ENCODE assay signal across 1 cellular context in the genomic region with DNA sequence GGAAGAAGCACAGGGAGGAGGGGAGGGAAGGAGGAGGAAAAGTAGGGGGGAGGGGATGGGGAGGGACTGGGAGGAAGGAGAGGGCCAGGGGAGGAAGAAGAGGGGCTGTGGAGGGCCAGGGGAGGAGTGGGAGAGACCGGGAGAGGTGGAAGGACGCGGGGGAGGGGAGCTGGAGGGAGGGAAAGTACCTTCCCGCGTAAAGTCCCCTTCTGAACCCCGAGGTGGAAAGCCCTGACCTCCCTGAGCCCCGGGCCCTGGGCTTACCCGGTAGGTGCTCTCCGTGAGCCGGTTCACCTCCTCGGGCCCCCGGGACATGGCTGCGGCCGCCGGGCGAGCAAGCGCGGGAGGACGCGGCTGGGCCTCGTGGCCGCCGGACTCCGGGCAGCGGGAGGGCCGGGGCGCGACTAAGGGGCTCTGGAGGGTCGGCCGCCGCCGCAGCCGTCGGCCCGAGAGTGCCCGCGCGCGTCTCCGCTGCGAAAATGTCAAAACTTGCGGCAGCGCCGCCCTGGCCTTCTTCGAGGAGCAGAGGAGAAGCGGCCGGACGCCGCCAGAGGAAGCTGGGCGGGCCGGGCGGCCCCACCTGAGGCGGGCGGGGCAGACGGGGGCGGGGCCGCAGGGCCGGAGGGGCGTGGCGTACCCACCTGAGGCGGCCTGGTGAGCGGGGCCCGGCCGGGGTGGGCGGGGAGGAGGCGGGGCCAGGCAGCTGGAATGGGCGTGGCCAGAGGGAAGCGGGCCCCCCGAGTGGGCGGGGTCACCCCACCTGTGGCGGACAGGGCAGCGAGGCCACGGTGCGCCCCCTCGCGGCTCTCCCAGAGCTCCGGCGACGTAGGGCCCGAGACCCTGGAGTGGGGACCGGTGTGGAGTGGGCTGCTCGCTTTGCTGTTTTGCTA.
TF ChIP-seq lines count a peak whose summit lies in the region.

A gene with protein sequence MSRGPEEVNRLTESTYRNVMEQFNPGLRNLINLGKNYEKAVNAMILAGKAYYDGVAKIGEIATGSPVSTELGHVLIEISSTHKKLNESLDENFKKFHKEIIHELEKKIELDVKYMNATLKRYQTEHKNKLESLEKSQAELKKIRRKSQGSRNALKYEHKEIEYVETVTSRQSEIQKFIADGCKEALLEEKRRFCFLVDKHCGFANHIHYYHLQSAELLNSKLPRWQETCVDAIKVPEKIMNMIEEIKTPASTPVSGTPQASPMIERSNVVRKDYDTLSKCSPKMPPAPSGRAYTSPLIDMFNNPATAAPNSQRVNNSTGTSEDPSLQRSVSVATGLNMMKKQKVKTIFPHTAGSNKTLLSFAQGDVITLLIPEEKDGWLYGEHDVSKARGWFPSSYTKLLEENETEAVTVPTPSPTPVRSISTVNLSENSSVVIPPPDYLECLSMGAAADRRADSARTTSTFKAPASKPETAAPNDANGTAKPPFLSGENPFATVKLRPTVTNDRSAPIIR (minus strand): TSS at position 553 of the 890 bp plus-strand sequence. CDS start 238 bp downstream, at position 315.

TF ChIP-seq in K562, 482 proteins besides CTCF, POLR2A, EP300 and RAD21 (continued from another document and continues in another):
- TF ChIP-seq ZFP91 (CRISPR knock-in tag; IDR thresholded peaks at IDR 0.05) = no peak
- TF ChIP-seq POLR3A (IDR thresholded peaks at IDR 0.05; ENCODE audit: borderline replicate concordance, extremely low read depth, insufficient read depth, insufficient read length) = no peak
- TF ChIP-seq MEIS2 (IDR thresholded peaks at IDR 0.05; ENCODE audit: partially characterized antibody) = no peak
- no peak for TF ChIP-seq SRSF3 (IDR thresholded peaks at IDR 0.05; ENCODE audit: insufficient read depth, low read length)
- TF ChIP-seq BRD9 (IDR thresholded peaks at IDR 0.05; ENCODE audit: low read depth, partially characterized antibody) = no peak
- no peak for TF ChIP-seq LARP7 (IDR thresholded peaks at IDR 0.05)
- TF ChIP-seq ZNF77 (CRISPR knock-in tag; IDR thresholded peaks at IDR 0.05) = no peak
- no peak for TF ChIP-seq REST (CRISPR knock-in tag; IDR thresholded peaks at IDR 0.05; ENCODE audit: low read depth)
- TF ChIP-seq HEY1 (CRISPR knock-in tag; IDR thresholded peaks at IDR 0.05; ENCODE audit: borderline replicate concordance) = no peak
- no peak for TF ChIP-seq ZNF41 (CRISPR knock-in tag; conservative IDR thresholded peaks at IDR 0.05)
- TF ChIP-seq HNRNPLL (IDR thresholded peaks at IDR 0.05; ENCODE audit: low read depth, low read length, poor library complexity, severe bottlenecking) = peak; percentile 43
- no peak for TF ChIP-seq SMARCC2 (IDR thresholded peaks at IDR 0.05; ENCODE audit: low read depth)
- no peak for TF ChIP-seq MYNN (IDR thresholded peaks at IDR 0.05)
- no peak for TF ChIP-seq MYNN (CRISPR knock-in tag; IDR thresholded peaks at IDR 0.05)
- TF ChIP-seq EHMT2 (IDR thresholded peaks at IDR 0.05) = no peak
- no peak for TF ChIP-seq ZSCAN32 (CRISPR knock-in tag; IDR thresholded peaks at IDR 0.05)
- TF ChIP-seq, protein P1, sequence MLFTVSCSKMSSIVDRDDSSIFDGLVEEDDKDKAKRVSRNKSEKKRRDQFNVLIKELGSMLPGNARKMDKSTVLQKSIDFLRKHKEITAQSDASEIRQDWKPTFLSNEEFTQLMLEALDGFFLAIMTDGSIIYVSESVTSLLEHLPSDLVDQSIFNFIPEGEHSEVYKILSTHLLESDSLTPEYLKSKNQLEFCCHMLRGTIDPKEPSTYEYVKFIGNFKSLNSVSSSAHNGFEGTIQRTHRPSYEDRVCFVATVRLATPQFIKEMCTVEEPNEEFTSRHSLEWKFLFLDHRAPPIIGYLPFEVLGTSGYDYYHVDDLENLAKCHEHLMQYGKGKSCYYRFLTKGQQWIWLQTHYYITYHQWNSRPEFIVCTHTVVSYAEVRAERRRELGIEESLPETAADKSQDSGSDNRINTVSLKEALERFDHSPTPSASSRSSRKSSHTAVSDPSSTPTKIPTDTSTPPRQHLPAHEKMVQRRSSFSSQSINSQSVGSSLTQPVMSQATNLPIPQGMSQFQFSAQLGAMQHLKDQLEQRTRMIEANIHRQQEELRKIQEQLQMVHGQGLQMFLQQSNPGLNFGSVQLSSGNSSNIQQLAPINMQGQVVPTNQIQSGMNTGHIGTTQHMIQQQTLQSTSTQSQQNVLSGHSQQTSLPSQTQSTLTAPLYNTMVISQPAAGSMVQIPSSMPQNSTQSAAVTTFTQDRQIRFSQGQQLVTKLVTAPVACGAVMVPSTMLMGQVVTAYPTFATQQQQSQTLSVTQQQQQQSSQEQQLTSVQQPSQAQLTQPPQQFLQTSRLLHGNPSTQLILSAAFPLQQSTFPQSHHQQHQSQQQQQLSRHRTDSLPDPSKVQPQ (CRISPR knock-in tag; IDR thresholded peaks at IDR 0.05; ENCODE audit: borderline replicate concordance) = no peak
- TF ChIP-seq CHD2 (IDR thresholded peaks at IDR 0.05; ENCODE audit: low read depth, low read length) = no peak
- TF ChIP-seq NEUROD1 (IDR thresholded peaks at IDR 0.05; ENCODE audit: borderline replicate concordance, low read depth, low read length, partially characterized antibody) = no peak
- TF ChIP-seq ETV5 (CRISPR knock-in tag; IDR thresholded peaks at IDR 0.05; ENCODE audit: low read depth) = no peak
- no peak for TF ChIP-seq HNRNPUL1 (IDR thresholded peaks at IDR 0.05; ENCODE audit: low read length)
- no peak for TF ChIP-seq ZNF197 (CRISPR knock-in tag; IDR thresholded peaks at IDR 0.05; ENCODE audit: low read depth)
- TF ChIP-seq L3MBTL2 (IDR thresholded peaks at IDR 0.05) = peak; percentile 95
- TF ChIP-seq ZNF551 (CRISPR knock-in tag; IDR thresholded peaks at IDR 0.05) = no peak
- TF ChIP-seq ZBTB7A (IDR thresholded peaks at IDR 0.05; ENCODE audit: borderline replicate concordance, control insufficient read depth, low read depth, low read length) = peak; percentile 90
- no peak for TF ChIP-seq ZNF175 (CRISPR knock-in tag; IDR thresholded peaks at IDR 0.05; ENCODE audit: low read depth)
- no peak for TF ChIP-seq SNRNP70 (optimal IDR thresholded peaks at IDR 0.05; ENCODE audit: low read depth, low read length)
- TF ChIP-seq ZNF146 (CRISPR knock-in tag; IDR thresholded peaks at IDR 0.05; ENCODE audit: unreplicated experiment) = no peak
- peak; percentile 73 for TF ChIP-seq TAF1 (IDR thresholded peaks at IDR 0.05; ENCODE audit: control insufficient read depth, extremely low read depth, insufficient read depth, low read length, severe bottlenecking)
- no peak for TF ChIP-seq POLR3G (IDR thresholded peaks at IDR 0.05; ENCODE audit: extremely low read depth, insufficient read length, insufficient replicate concordance)
- TF ChIP-seq U2AF1 (optimal IDR thresholded peaks at IDR 0.05; ENCODE audit: low read depth, low read length) = peak; percentile 26
- TF ChIP-seq SETDB1 (IDR thresholded peaks at IDR 0.05; ENCODE audit: low read length) = no peak
- no peak for TF ChIP-seq KAT8 (IDR thresholded peaks at IDR 0.05; ENCODE audit: low read depth)
- TF ChIP-seq POU5F1 (IDR thresholded peaks at IDR 0.05; ENCODE audit: borderline replicate concordance, low read depth, low read length, partially characterized antibody) = no peak
- TF ChIP-seq ZNF318 (IDR thresholded peaks at IDR 0.05; ENCODE audit: borderline replicate concordance in 1 of 2, low read depth in 1 of 2) = no peak
- no peak for TF ChIP-seq ZNF347 (CRISPR knock-in tag; IDR thresholded peaks at IDR 0.05; ENCODE audit: low read depth)
- no peak for TF ChIP-seq NCOA6 (IDR thresholded peaks at IDR 0.05)
- TF ChIP-seq FOXA3 (CRISPR knock-in tag; conservative IDR thresholded peaks at IDR 0.05 in 1 of 2, IDR thresholded peaks at IDR 0.05 in 1 of 2) = peak in 1 of 2 experiments; percentile 61; a peak in 1 of 4 replicates
- no peak for TF ChIP-seq ELK3 (CRISPR knock-in tag; IDR thresholded peaks at IDR 0.05)
